Comparison of ENCODE assay signal across 13 cellular contexts in genomic region chr16:19130385-19130784, GRCh38. TPM values are rescaled to one million over a fixed set of nuclear protein-coding genes. Genes with fewer than 3 reads are reported as not detected.
A peak's percentile ranks its signal among the peaks of the same experiment; 100 is the strongest.
DNase-seq lines count a peak whose midpoint lies in the region; ATAC-seq, FAIRE-seq and TF ChIP-seq lines count a peak whose summit lies in the region.
"Had no signal": no experiment of that assay in that cellular context is flagged by ENCODE, and none has a peak within 500 bp of the region (broad histone marks: within the 10 kb centered on the region; RNA-seq: fewer than 3 reads in every experiment).

No MANE protein-coding gene starts in this region.

- H3K27me3 ChIP-seq in GM23248 (replicated peaks; ENCODE audit: insufficient read depth) (no peaks in the 10 kb centered on the region), fibroblast of lung (ENCODE audit: control insufficient read depth, insufficient read depth, low read length) (no peaks in the 10 kb centered on the region), gastrocnemius medialis (no peaks in the 10 kb centered on the region)

- peaks cover 10% of the 10 kb centered on the region for H3K4me1 Mint-ChIP-seq in activated naive CD4-positive, alpha-beta T cell treated with anti-CD3 and anti-CD28 coated beads for 36 hours (ENCODE audit: low read depth)

- WGBS in GM23248 (ENCODE audit: low coverage in 1 of 2, low lambda C conversion rate in 2 of 2, missing lambda C conversion rate in 2 of 2), 2 experiments: 83 to 90% methylated on average over 7 of the region's 7 CpGs

- intact Hi-C loops in gastrocnemius medialis (cut with DNase I; ENCODE audit: low total_unique reads): no loop called here
- intact Hi-C loops in activated naive CD4-positive, alpha-beta T cell treated with anti-CD3 and anti-CD28 coated beads for 36 hours (cut with micrococcal nuclease): no loop called here

- peak overlapping the region; percentile 63; the same call in 1 of the 2 replicates for H3K4me3 ChIP-seq in GM23248
- H3K4me3 ChIP-seq in fibroblast of lung (replicated peaks in 1 of 4; ENCODE audit: control extremely low read depth in 1 of 4, insufficient read depth in 1 of 4, low read depth in 3 of 4, low read length in 4 of 4): peak overlapping the region in 1 of 4 experiments; percentile 26
- no peak overlapping the region for H3K4me3 ChIP-seq in gastrocnemius medialis

- H3K9me3 Mint-ChIP-seq in activated naive CD4-positive, alpha-beta T cell treated with anti-CD3 and anti-CD28 coated beads for 36 hours: no peaks in the 10 kb centered on the region

- no peak for TF ChIP-seq CTCF in VCaP (conservative IDR thresholded peaks at IDR 0.05)
- no peak for TF ChIP-seq CTCF in fibroblast of lung (conservative IDR thresholded peaks at IDR 0.05 in 1 of 2, IDR thresholded peaks at IDR 0.05 in 1 of 2; ENCODE audit: low read depth in 1 of 2, low read length in 2 of 2)
- no peak for TF ChIP-seq CTCF in gastrocnemius medialis (IDR thresholded peaks at IDR 0.05 in 4 of 5, conservative IDR thresholded peaks at IDR 0.05 in 1 of 5)

- H3K27me3 Mint-ChIP-seq in activated naive CD4-positive, alpha-beta T cell treated with anti-CD3 and anti-CD28 coated beads for 36 hours (ENCODE audit: low read depth): no peaks in the 10 kb centered on the region
- H3K27me3 Mint-ChIP-seq: activated T-cell treated with anti-CD3 and anti-CD28 coated beads, Interleukin-2, amount 50 U/mL, for 24 hours had no signal

- no peaks in the 10 kb centered on the region for H3K9me2 ChIP-seq in GM23248 (ENCODE audit: insufficient read depth)

- H4K20me1 ChIP-seq in GM23248 (ENCODE audit: insufficient read depth): no peaks in the 10 kb centered on the region
- no peaks in the 10 kb centered on the region for H4K20me1 ChIP-seq in fibroblast of lung (ENCODE audit: control insufficient read depth, extremely low read depth, insufficient read depth, low read length)

- H3K79me2 ChIP-seq in GM23248 (ENCODE audit: insufficient read depth) (no peaks in the 10 kb centered on the region), fibroblast of lung (ENCODE audit: control insufficient read depth, insufficient read depth, low read length) (no peaks in the 10 kb centered on the region)

- CTCF ChIA-PET in activated naive CD4-positive, alpha-beta T cell treated with anti-CD3 and anti-CD28 coated beads for 36 hours (lab: Charles Lee): interaction anchor here (2.0 kb wide), 1 partner anchor 45 kb away, joined by 6 read pairs; no protein-coding TSS in a partner anchor

- H3K36me3 ChIP-seq in GM23248 (ENCODE audit: low read depth): no peaks in the 10 kb centered on the region
- no peaks in the 10 kb centered on the region for H3K36me3 ChIP-seq in fibroblast of lung (ENCODE audit: control insufficient read depth, insufficient read depth, low read length)
- no peaks in the 10 kb centered on the region for H3K36me3 ChIP-seq in gastrocnemius medialis

- no peak overlapping the region for H3K4me3 Mint-ChIP-seq in activated naive CD4-positive, alpha-beta T cell treated with anti-CD3 and anti-CD28 coated beads for 36 hours

- peaks cover 41% of the 10 kb centered on the region for H3F3A ChIP-seq in GM23248 (ENCODE audit: insufficient read depth)

- H3K4me2 ChIP-seq in GM23248 (ENCODE audit: unreplicated experiment) (peak overlapping the region; percentile 67), fibroblast of lung (ENCODE audit: extremely low read depth, insufficient read depth, low read length) (peak overlapping the region; percentile 89)

- H3K4me1 ChIP-seq in GM23248 (ENCODE audit: insufficient read depth) (peaks cover 22% of the 10 kb centered on the region), fibroblast of lung (ENCODE audit: control insufficient read depth, extremely low read depth, insufficient read depth, low read length) (peaks cover 15% of the 10 kb centered on the region), gastrocnemius medialis (peaks cover 20 to 22% of the 10 kb centered on the region in 2 donors)

- H3K9me3 ChIP-seq in GM23248 (ENCODE audit: low read depth) (no peaks in the 10 kb centered on the region), fibroblast of lung (ENCODE audit: control insufficient read depth, insufficient read depth, low read depth, low read length) (no peaks in the 10 kb centered on the region), gastrocnemius medialis (no peaks in the 10 kb centered on the region)

- H3K9ac ChIP-seq in GM23248 (peak overlapping the region; percentile 63), fibroblast of lung (ENCODE audit: insufficient read depth, low read length) (no peak overlapping the region)

- no peak overlapping the region for H3K27ac Mint-ChIP-seq in activated naive CD4-positive, alpha-beta T cell treated with anti-CD3 and anti-CD28 coated beads for 36 hours
- H3K27ac Mint-ChIP-seq: progenitor cell of endocrine pancreas had no signal

- in situ Hi-C loops in GM23248 (cut with MboI): no loop called here
- in situ Hi-C loops in gastrocnemius medialis (cut with MboI; ENCODE audit: low sequenced_read_pairs in 4 of 4): no loop called here

- ATAC-seq in gastrocnemius medialis (no peak), GM18511 (IDR thresholded peaks at IDR 0.05; ENCODE audit: unreplicated experiment) (no peak), GM21825 (IDR thresholded peaks at IDR 0.05; ENCODE audit: unreplicated experiment) (no peak)

- DNase-seq in GM23248 (no peak), fibroblast of lung (ENCODE audit: low read depth in 2 of 2) (no peak), gastrocnemius medialis (no peak), H54 (ENCODE audit: insufficient read length, low spot score) (no peak)
- DNase-seq in activated naive CD4-positive, alpha-beta T cell treated with anti-CD3 and anti-CD28 coated beads for 36 hours: no peak
- DNase-seq: activated T-cell treated with anti-CD3 and anti-CD28 coated beads, Interleukin-2, amount 50 U/mL, for 24 hours; DMS79; NCI-H226 had no signal

- FAIRE-seq in H54 (lab: Jason Lieb, UNC): no peak

- TF ChIP-seq POLR2A in gastrocnemius medialis (IDR thresholded peaks at IDR 0.05): no peak
- no peak for TF ChIP-seq POLR2A in H54 (IDR thresholded peaks at IDR 0.05; ENCODE audit: low read depth, low read length)

- peak overlapping the region; percentile 81 for H3K27ac ChIP-seq in GM23248
- H3K27ac ChIP-seq in VCaP: peak overlapping the region; percentile 75
- H3K27ac ChIP-seq in fibroblast of lung (ENCODE audit: insufficient read depth, low read length): peak overlapping the region; percentile 84
- H3K27ac ChIP-seq in gastrocnemius medialis: peak overlapping the region; percentile 68 to 81 (median 74)

- H3K36me3 Mint-ChIP-seq in activated naive CD4-positive, alpha-beta T cell treated with anti-CD3 and anti-CD28 coated beads for 36 hours (ENCODE audit: low read depth): no peaks in the 10 kb centered on the region

- H2AFZ ChIP-seq in GM23248 (peak overlapping the region; percentile 86), fibroblast of lung (ENCODE audit: low read length) (no peak overlapping the region)

RNA-seq across cellular contexts. Expression of gene ITPRIPL2, which starts 16.6 kb away (rescaled TPM):
- 64.7 and 71.9 TPM in 2 replicates for total RNA-seq in GM23248 (2014; rRNA removed; shearing (Covaris generic))
- polyA plus RNA-seq in GM23248 (2016; fragmentation: Nextera tagmentation; extraction: Ambion mirVana) (9.5 and 11.0 TPM in 2 replicates), fibroblast of lung (19.8 and 23.1 TPM in 2 replicates)
- total RNA-seq in fibroblast of lung (41.3 and 42.1 TPM in 2 replicates), gastrocnemius medialis (10 to 100 TPM; 13.3 to 18.9 (median 18.5) TPM)
- polyA plus RNA-seq in fibroblast of lung (2012): 14.1 and 19.1 TPM in 2 replicates
- polyA minus RNA-seq in fibroblast of lung (ENCODE audit: low replicate concordance): 12.9 and 15.8 TPM in 2 replicates
- under 1 TPM; 0.17 to 0.19 TPM for total RNA-seq in activated naive CD4-positive, alpha-beta T cell treated with anti-CD3 and anti-CD28 coated beads for 36 hours

RNA-seq across cellular contexts. Expression of gene SYT17, which starts 37.7 kb away (rescaled TPM):
- total RNA-seq in GM23248 (2014; rRNA removed; shearing (Covaris generic)): not detected in 2 replicates
- polyA plus RNA-seq in GM23248 (2016; fragmentation: Nextera tagmentation; extraction: Ambion mirVana) (not detected in 2 replicates), fibroblast of lung (0.15 TPM in 1 of 2 replicates, not detected in the other)
- total RNA-seq in fibroblast of lung (0.26 and 0.33 TPM in 2 replicates), gastrocnemius medialis (under 1 TPM; 0.10 to 0.87 (median 0.18) TPM)
- polyA plus RNA-seq in fibroblast of lung (2012): not detected in 2 replicates
- polyA minus RNA-seq in fibroblast of lung (ENCODE audit: low replicate concordance): not detected in 2 replicates
- total RNA-seq in activated naive CD4-positive, alpha-beta T cell treated with anti-CD3 and anti-CD28 coated beads for 36 hours: not detected
- total RNA-seq: T-helper 1 cell treated with Interleukin-12 subunit alpha and Interleukin-12 subunit beta and Interleukin-4 antibody, amounts not matched to agents 30 ng/mL and 1 ng/mL, for 36 hours had no signal

Comparison
In these comparisons a context has a peak if more than half of its experiments do, and no peak if none do; other contexts are left out.
1. RNA of gene ITPRIPL2, which starts 16.6 kb away (total RNA-seq): 64.7 to 71.9 TPM in GM23248, 41.3 to 42.1 TPM in fibroblast of lung and 13.3 to 18.9 TPM in gastrocnemius medialis; 0.17 to 0.19 TPM in activated naive CD4-positive, alpha-beta T cell treated with anti-CD3 and anti-CD28 coated beads for 36 hours; every median in the first group is over 10 times any median in the second.
2. Peak in every context shown above with its lines, with median percentiles within 50 percentile points of each other: H3K27ac ChIP-seq.